In the genomic region with DNA sequence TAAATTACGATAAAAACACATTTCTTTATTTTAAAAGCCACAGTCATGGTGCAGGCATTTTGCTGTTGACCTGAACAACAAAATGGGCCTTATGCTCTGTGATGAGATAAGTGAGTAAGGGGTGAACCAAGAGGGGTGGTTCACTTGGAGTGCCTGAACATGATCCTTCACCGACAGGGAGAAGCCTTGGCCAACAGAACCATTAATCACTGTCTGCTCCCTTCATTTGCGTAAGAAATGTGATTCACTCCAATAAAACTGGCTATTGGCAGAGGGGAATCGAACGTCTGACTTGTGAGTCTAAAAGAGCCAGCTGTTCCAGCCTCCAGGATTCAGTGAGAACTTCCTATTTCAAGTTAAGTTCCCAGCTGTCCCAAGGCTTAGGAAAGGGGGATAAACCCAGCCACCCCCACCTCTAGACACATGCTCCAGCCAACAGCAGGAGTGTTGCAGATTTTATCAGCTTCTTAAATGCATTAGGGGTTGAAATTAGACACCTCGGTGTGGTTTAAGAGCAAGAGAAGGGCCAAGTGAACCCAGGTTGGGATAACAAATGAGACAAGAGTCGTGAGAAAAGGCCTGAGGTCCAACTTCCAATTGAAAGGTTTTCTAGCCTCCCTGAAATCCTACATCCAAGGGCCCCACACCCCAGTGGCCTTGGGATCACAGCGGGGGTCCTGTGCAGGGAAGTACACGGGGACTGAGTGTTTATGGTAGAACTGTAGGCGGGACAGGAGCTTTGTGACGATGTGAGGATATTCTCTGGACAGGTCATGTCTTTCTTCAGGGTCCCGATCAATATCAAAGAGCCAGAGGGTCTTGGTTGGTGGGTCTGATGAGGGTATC, we compare ENCODE assay signal across 11 cellular contexts.
DNase-seq lines count a peak whose midpoint lies in the region; ATAC-seq and TF ChIP-seq lines count a peak whose summit lies in the region.
"Had no signal": no experiment of that assay in that cellular context is flagged by ENCODE, and none has a peak within 500 bp of the region (broad histone marks: within the 10 kb centered on the region; RNA-seq: fewer than 3 reads in every experiment).

No MANE protein-coding gene starts in this region.

- no peaks in the 10 kb centered on the region for H3K36me3 ChIP-seq in ascending aorta
- H3K36me3 ChIP-seq: cardiac muscle cell had no signal

- no peak overlapping the region for H3K4me3 ChIP-seq in ascending aorta
- H3K4me3 ChIP-seq: cardiac muscle cell had no signal

- DNase-seq in GM03348 (ENCODE audit: low spot score) (peak; percentile 52), NCI-H524 treated with DMSO at 0.1 percent for 48 hours (lab: John Stamatoyannopoulos, UW) (peak; percentile 93), ascending aorta (ENCODE audit: low spot score in 2 of 2) (no peak), iPS-NIHi7 (ENCODE audit: extremely low spot score) (no peak), GM19240 (ENCODE audit: insufficient read length, low spot score) (no peak)
- DNase-seq: DMS53, NCI-H1105 had no signal

- no peak overlapping the region for H3K27ac ChIP-seq in ascending aorta
- H3K27ac ChIP-seq: cardiac muscle cell had no signal

- peaks cover 0 to 6% of the 10 kb centered on the region in 2 donors for H3K9me3 ChIP-seq in ascending aorta

- TF ChIP-seq CTCF in nephron (IDR thresholded peaks at IDR 0.05; ENCODE audit: unreplicated experiment in 3 of 3): no peak
- TF ChIP-seq CTCF in ascending aorta (IDR thresholded peaks at IDR 0.05): no peak

- peak overlapping the region; percentile 43 to 86 (median 61) for H3K27ac Mint-ChIP-seq in nephron

- H3K4me1 ChIP-seq in ascending aorta: no peaks in the 10 kb centered on the region

- peaks cover 38% of the 10 kb centered on the region for H3K4me1 Mint-ChIP-seq in nephron

- ATAC-seq in esophagus mucosa (peak; percentile 44), GM18867 (IDR thresholded peaks at IDR 0.05; ENCODE audit: unreplicated experiment) (no peak)

- intact Hi-C loops in ascending aorta (cut with DNase I): no loop called here

- H3K36me3 Mint-ChIP-seq in nephron (ENCODE audit: low read depth): peaks cover 17% of the 10 kb centered on the region

- no peaks in the 10 kb centered on the region for H3K9me3 Mint-ChIP-seq in nephron

- H3K27me3 ChIP-seq in ascending aorta: no peaks in the 10 kb centered on the region
- H3K27me3 ChIP-seq: cardiac muscle cell had no signal

- no peaks in the 10 kb centered on the region for H3K27me3 Mint-ChIP-seq in nephron (ENCODE audit: low read depth)

- H3K4me3 Mint-ChIP-seq in nephron: no peak overlapping the region

Comparison
In these comparisons a context has a peak if more than half of its experiments do, and no peak if none do; other contexts are left out.
1. DNase-seq: peak in GM03348 (single experiment) and NCI-H524 treated with DMSO at 0.1 percent for 48 hours (single experiment); none in ascending aorta (0 of 2), iPS-NIHi7 (single experiment) and GM19240 (single experiment).